Comparison of ENCODE assay signal across 28 cellular contexts in genomic region chr1:219651993-219652392, GRCh38. TPM values are rescaled to one million over a fixed set of nuclear protein-coding genes. Genes with fewer than 3 reads are reported as not detected.
"Had no signal": no experiment of that assay in that cellular context is flagged by ENCODE, and none has a peak within 500 bp of the region (broad histone marks: within the 10 kb centered on the region; RNA-seq: fewer than 3 reads in every experiment).

No MANE protein-coding gene starts in this region.

- H3K4me1 ChIP-seq: adrenal gland, ascending aorta, esophagus squamous epithelium, gastrocnemius medialis, pancreas, prostate gland, suprapubic skin, tibial nerve had no signal

- DNase-seq: activated CD4-positive, alpha-beta T cell treated with anti-CD3 and anti-CD28 coated beads for 36 hours; activated CD4-positive, CD25-positive, alpha-beta regulatory T cell; activated CD8-positive, alpha-beta T cell treated with anti-CD3 and anti-CD28 coated beads, Interleukin-2, amount 10 ng/mL, durations not matched to agents 7 days and 5 days; activated effector memory CD4-positive, alpha-beta T cell treated with Interleukin-2 at 50 U/mL for 16 hours; activated naive CD4-positive, alpha-beta T cell treated with Interleukin-2 at 50 U/mL for 16 hours; adrenal gland; central memory CD4-positive, alpha-beta T cell; dermis blood vessel endothelial cell; effector CD4-positive, alpha-beta T cell; esophagus squamous epithelium; gastrocnemius medialis; glutamatergic neuron; islet precursor cell; midbrain; naive thymus-derived CD4-positive, alpha-beta T cell; nucleus accumbens; pancreas; retina; stimulated activated CD4-positive, alpha-beta T cell treated with anti-CD3 and anti-CD28 coated beads, Interleukin-15, amount 100 ng/mL, for 24 hours; stimulated activated CD4-positive, alpha-beta T cell treated with anti-CD3 and anti-CD28 coated beads, Interleukin-2, amount 100 ng/mL, for 24 hours; stimulated activated naive CD4-positive, alpha-beta T cell had no signal

- H3K4me3 ChIP-seq: adrenal gland, ascending aorta, esophagus squamous epithelium, gastrocnemius medialis, hepatocyte, pancreas, prostate gland, suprapubic skin, tibial nerve had no signal

- ATAC-seq: activated CD4-positive, alpha-beta T cell treated with anti-CD3 and anti-CD28 coated beads for 36 hours; activated CD8-positive, alpha-beta T cell treated with anti-CD3 and anti-CD28 coated beads, Interleukin-2, amount 10 ng/mL, durations not matched to agents 7 days and 5 days; gastrocnemius medialis; naive thymus-derived CD4-positive, alpha-beta T cell; pancreas had no signal

- H3K9me3 ChIP-seq: adrenal gland, ascending aorta, esophagus squamous epithelium, gastrocnemius medialis, pancreas, prostate gland, suprapubic skin, tibial nerve had no signal

- H3K27me3 ChIP-seq: adrenal gland, ascending aorta, esophagus squamous epithelium, gastrocnemius medialis, hepatocyte, pancreas, suprapubic skin, tibial nerve had no signal

- H3K27ac ChIP-seq: adrenal gland, ascending aorta, epithelial cell of prostate, esophagus squamous epithelium, gastrocnemius medialis, hepatocyte, pancreas, prostate gland, suprapubic skin, tibial nerve had no signal

- H3K36me3 ChIP-seq: adrenal gland, ascending aorta, esophagus squamous epithelium, gastrocnemius medialis, pancreas, prostate gland, suprapubic skin, tibial nerve had no signal

RNA-seq across cellular contexts. Expression of gene ZC3H11B, which starts 39.1 kb away (rescaled TPM):
- total RNA-seq: ascending aorta; esophagus squamous epithelium; gastrocnemius medialis; hepatocyte; naive thymus-derived CD4-positive, alpha-beta T cell; ureter had no signal
